ENCODE assay signal across 1 cellular context in the genomic region with DNA sequence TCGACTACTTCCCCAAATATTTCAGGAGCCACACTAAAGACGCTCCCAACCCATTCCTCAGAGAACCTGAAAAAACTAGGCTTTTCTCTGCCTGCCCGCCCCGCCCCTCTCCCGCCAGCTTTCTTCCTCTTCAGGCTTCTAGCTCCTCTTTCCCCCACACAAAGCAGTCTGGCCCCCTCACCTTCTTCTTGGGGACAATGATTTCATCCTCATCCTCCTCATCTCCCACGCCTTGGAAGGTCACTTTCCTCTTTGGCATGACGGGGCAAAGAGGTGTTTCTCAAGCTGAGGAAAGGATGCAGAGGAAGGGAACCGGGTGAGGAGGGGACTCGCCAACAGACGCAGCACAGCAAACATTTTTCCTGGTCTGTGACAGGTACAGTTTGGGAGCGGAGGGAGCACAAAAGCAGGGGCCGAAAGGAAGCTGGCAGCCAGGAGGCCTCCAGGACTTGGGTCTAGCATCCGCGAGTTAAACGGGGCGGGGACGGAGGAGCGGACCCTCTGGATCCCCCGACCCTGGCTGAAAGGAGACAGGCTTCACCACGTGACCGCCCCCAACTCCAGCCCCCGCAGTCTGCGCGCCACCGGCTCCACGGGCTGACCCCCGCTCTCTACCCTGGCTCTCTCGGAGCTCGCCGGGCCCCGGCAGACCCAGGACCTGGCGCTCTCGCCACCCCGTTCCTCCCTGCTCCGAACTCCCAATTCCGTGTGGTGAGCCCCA.
A peak's percentile ranks its signal among the peaks of the same experiment; 100 is the strongest.
TF ChIP-seq lines count a peak whose summit lies in the region.

No MANE protein-coding gene starts in this region.

TF ChIP-seq in HepG2, 621 proteins besides CTCF, POLR2A, EP300 and RAD21 (continues in another document):
- TF ChIP-seq, protein P1, sequence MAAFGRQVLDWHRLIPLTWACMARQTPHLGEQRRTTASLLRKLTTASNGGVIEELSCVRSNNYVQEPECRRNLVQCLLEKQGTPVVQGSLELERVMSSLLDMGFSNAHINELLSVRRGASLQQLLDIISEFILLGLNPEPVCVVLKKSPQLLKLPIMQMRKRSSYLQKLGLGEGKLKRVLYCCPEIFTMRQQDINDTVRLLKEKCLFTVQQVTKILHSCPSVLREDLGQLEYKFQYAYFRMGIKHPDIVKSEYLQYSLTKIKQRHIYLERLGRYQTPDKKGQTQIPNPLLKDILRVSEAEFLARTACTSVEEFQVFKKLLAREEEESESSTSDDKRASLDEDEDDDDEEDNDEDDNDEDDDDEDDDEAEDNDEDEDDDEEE (CRISPR knock-in tag; IDR thresholded peaks at IDR 0.05), result no peak
- TF ChIP-seq ZNF263 (CRISPR knock-in tag; IDR thresholded peaks at IDR 0.05) (no peak), POLR2AphosphoS5 (IDR thresholded peaks at IDR 0.05; ENCODE audit: low read depth, low read length) (0 out of 2 replicates have a peak, but pooled peaks have one; percentile 24), ZNF274 (CRISPR knock-in tag; IDR thresholded peaks at IDR 0.05) (no peak), ZNF430 (CRISPR knock-in tag; IDR thresholded peaks at IDR 0.05) (peak; percentile 97; the same call in 1 of the 2 replicates), ATF7-NPFF (CRISPR knock-in tag; IDR thresholded peaks at IDR 0.05; ENCODE audit: low read depth) (no peak; the same call in 1 of the 2 replicates), ESRRA (CRISPR knock-in tag; IDR thresholded peaks at IDR 0.05; ENCODE audit: low read depth) (no peak), CBFB (CRISPR knock-in tag; IDR thresholded peaks at IDR 0.05) (no peak), MATR3 (CRISPR knock-in tag; IDR thresholded peaks at IDR 0.05) (no peak), ZNF34 (CRISPR knock-in tag; IDR thresholded peaks at IDR 0.05; ENCODE audit: borderline replicate concordance) (no peak), TGIF2 (CRISPR knock-in tag; IDR thresholded peaks at IDR 0.05) (no peak), HNF4G (IDR thresholded peaks at IDR 0.05; ENCODE audit: borderline replicate concordance, low read depth, low read length) (no peak), HNF4G (CRISPR knock-in tag; IDR thresholded peaks at IDR 0.05; ENCODE audit: borderline replicate concordance, low read depth) (no peak), KDM5A (IDR thresholded peaks at IDR 0.05; ENCODE audit: borderline replicate concordance, low read length) (no peak; the same call in 1 of the 2 replicates), ZC3H4 (CRISPR knock-in tag; IDR thresholded peaks at IDR 0.05; ENCODE audit: borderline replicate concordance) (no peak), ELF4 (CRISPR knock-in tag; IDR thresholded peaks at IDR 0.05; ENCODE audit: borderline replicate concordance) (no peak), KLF15 (CRISPR knock-in tag; IDR thresholded peaks at IDR 0.05; ENCODE audit: borderline replicate concordance) (no peak), PPARG (CRISPR knock-in tag; conservative IDR thresholded peaks at IDR 0.05) (no peak), SP5 (CRISPR knock-in tag; IDR thresholded peaks at IDR 0.05; ENCODE audit: borderline replicate concordance, low read depth) (no peak), NCOA2 (CRISPR knock-in tag; IDR thresholded peaks at IDR 0.05) (no peak), POLR2AphosphoS2 (IDR thresholded peaks at IDR 0.05; ENCODE audit: low read depth, low read length) (no peak), GTF3A (CRISPR knock-in tag; conservative IDR thresholded peaks at IDR 0.05) (no peak), MED13 (CRISPR knock-in tag; IDR thresholded peaks at IDR 0.05) (no peak), ZNF343 (CRISPR knock-in tag; IDR thresholded peaks at IDR 0.05) (no peak), RARA (CRISPR knock-in tag; IDR thresholded peaks at IDR 0.05) (no peak)
- TF ChIP-seq, protein P2, sequence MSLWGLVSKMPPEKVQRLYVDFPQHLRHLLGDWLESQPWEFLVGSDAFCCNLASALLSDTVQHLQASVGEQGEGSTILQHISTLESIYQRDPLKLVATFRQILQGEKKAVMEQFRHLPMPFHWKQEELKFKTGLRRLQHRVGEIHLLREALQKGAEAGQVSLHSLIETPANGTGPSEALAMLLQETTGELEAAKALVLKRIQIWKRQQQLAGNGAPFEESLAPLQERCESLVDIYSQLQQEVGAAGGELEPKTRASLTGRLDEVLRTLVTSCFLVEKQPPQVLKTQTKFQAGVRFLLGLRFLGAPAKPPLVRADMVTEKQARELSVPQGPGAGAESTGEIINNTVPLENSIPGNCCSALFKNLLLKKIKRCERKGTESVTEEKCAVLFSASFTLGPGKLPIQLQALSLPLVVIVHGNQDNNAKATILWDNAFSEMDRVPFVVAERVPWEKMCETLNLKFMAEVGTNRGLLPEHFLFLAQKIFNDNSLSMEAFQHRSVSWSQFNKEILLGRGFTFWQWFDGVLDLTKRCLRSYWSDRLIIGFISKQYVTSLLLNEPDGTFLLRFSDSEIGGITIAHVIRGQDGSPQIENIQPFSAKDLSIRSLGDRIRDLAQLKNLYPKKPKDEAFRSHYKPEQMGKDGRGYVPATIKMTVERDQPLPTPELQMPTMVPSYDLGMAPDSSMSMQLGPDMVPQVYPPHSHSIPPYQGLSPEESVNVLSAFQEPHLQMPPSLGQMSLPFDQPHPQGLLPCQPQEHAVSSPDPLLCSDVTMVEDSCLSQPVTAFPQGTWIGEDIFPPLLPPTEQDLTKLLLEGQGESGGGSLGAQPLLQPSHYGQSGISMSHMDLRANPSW (CRISPR knock-in tag; IDR thresholded peaks at IDR 0.05; ENCODE audit: borderline replicate concordance), result no peak
- TF ChIP-seq, protein P3, sequence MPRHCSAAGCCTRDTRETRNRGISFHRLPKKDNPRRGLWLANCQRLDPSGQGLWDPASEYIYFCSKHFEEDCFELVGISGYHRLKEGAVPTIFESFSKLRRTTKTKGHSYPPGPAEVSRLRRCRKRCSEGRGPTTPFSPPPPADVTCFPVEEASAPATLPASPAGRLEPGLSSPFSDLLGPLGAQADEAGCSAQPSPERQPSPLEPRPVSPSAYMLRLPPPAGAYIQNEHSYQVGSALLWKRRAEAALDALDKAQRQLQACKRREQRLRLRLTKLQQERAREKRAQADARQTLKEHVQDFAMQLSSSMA (CRISPR knock-in tag; IDR thresholded peaks at IDR 0.05), result no peak
- TF ChIP-seq, protein P4, sequence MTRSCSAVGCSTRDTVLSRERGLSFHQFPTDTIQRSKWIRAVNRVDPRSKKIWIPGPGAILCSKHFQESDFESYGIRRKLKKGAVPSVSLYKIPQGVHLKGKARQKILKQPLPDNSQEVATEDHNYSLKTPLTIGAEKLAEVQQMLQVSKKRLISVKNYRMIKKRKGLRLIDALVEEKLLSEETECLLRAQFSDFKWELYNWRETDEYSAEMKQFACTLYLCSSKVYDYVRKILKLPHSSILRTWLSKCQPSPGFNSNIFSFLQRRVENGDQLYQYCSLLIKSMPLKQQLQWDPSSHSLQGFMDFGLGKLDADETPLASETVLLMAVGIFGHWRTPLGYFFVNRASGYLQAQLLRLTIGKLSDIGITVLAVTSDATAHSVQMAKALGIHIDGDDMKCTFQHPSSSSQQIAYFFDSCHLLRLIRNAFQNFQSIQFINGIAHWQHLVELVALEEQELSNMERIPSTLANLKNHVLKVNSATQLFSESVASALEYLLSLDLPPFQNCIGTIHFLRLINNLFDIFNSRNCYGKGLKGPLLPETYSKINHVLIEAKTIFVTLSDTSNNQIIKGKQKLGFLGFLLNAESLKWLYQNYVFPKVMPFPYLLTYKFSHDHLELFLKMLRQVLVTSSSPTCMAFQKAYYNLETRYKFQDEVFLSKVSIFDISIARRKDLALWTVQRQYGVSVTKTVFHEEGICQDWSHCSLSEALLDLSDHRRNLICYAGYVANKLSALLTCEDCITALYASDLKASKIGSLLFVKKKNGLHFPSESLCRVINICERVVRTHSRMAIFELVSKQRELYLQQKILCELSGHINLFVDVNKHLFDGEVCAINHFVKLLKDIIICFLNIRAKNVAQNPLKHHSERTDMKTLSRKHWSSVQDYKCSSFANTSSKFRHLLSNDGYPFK (CRISPR knock-in tag; IDR thresholded peaks at IDR 0.05; ENCODE audit: borderline replicate concordance), result no peak
- TF ChIP-seq, protein P5, sequence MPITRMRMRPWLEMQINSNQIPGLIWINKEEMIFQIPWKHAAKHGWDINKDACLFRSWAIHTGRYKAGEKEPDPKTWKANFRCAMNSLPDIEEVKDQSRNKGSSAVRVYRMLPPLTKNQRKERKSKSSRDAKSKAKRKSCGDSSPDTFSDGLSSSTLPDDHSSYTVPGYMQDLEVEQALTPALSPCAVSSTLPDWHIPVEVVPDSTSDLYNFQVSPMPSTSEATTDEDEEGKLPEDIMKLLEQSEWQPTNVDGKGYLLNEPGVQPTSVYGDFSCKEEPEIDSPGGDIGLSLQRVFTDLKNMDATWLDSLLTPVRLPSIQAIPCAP (CRISPR knock-in tag; IDR thresholded peaks at IDR 0.05; ENCODE audit: low read depth), result 0 out of 2 replicates have a peak, but pooled peaks have one; percentile 39
- TF ChIP-seq, protein P6, sequence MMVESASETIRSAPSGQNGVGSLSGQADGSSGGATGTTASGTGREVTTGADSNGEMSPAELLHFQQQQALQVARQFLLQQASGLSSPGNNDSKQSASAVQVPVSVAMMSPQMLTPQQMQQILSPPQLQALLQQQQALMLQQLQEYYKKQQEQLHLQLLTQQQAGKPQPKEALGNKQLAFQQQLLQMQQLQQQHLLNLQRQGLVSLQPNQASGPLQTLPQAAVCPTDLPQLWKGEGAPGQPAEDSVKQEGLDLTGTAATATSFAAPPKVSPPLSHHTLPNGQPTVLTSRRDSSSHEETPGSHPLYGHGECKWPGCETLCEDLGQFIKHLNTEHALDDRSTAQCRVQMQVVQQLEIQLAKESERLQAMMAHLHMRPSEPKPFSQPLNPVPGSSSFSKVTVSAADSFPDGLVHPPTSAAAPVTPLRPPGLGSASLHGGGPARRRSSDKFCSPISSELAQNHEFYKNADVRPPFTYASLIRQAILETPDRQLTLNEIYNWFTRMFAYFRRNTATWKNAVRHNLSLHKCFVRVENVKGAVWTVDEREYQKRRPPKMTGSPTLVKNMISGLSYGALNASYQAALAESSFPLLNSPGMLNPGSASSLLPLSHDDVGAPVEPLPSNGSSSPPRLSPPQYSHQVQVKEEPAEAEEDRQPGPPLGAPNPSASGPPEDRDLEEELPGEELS (CRISPR knock-in tag; IDR thresholded peaks at IDR 0.05), result no peak
- TF ChIP-seq, protein P7, sequence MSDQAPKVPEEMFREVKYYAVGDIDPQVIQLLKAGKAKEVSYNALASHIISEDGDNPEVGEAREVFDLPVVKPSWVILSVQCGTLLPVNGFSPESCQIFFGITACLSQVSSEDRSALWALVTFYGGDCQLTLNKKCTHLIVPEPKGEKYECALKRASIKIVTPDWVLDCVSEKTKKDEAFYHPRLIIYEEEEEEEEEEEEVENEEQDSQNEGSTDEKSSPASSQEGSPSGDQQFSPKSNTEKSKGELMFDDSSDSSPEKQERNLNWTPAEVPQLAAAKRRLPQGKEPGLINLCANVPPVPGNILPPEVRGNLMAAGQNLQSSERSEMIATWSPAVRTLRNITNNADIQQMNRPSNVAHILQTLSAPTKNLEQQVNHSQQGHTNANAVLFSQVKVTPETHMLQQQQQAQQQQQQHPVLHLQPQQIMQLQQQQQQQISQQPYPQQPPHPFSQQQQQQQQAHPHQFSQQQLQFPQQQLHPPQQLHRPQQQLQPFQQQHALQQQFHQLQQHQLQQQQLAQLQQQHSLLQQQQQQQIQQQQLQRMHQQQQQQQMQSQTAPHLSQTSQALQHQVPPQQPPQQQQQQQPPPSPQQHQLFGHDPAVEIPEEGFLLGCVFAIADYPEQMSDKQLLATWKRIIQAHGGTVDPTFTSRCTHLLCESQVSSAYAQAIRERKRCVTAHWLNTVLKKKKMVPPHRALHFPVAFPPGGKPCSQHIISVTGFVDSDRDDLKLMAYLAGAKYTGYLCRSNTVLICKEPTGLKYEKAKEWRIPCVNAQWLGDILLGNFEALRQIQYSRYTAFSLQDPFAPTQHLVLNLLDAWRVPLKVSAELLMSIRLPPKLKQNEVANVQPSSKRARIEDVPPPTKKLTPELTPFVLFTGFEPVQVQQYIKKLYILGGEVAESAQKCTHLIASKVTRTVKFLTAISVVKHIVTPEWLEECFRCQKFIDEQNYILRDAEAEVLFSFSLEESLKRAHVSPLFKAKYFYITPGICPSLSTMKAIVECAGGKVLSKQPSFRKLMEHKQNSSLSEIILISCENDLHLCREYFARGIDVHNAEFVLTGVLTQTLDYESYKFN (CRISPR knock-in tag; conservative IDR thresholded peaks at IDR 0.05), result no peak
- TF ChIP-seq, protein P8, sequence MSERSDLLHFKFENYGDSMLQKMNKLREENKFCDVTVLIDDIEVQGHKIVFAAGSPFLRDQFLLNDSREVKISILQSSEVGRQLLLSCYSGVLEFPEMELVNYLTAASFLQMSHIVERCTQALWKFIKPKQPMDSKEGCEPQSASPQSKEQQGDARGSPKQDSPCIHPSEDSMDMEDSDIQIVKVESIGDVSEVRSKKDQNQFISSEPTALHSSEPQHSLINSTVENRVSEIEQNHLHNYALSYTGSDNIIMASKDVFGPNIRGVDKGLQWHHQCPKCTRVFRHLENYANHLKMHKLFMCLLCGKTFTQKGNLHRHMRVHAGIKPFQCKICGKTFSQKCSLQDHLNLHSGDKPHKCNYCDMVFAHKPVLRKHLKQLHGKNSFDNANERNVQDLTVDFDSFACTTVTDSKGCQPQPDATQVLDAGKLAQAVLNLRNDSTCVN (CRISPR knock-in tag; IDR thresholded peaks at IDR 0.05; ENCODE audit: borderline replicate concordance), result no peak
- TF ChIP-seq, protein P9, sequence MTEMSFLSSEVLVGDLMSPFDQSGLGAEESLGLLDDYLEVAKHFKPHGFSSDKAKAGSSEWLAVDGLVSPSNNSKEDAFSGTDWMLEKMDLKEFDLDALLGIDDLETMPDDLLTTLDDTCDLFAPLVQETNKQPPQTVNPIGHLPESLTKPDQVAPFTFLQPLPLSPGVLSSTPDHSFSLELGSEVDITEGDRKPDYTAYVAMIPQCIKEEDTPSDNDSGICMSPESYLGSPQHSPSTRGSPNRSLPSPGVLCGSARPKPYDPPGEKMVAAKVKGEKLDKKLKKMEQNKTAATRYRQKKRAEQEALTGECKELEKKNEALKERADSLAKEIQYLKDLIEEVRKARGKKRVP (CRISPR knock-in tag; IDR thresholded peaks at IDR 0.05), result no peak
- TF ChIP-seq, protein P10, sequence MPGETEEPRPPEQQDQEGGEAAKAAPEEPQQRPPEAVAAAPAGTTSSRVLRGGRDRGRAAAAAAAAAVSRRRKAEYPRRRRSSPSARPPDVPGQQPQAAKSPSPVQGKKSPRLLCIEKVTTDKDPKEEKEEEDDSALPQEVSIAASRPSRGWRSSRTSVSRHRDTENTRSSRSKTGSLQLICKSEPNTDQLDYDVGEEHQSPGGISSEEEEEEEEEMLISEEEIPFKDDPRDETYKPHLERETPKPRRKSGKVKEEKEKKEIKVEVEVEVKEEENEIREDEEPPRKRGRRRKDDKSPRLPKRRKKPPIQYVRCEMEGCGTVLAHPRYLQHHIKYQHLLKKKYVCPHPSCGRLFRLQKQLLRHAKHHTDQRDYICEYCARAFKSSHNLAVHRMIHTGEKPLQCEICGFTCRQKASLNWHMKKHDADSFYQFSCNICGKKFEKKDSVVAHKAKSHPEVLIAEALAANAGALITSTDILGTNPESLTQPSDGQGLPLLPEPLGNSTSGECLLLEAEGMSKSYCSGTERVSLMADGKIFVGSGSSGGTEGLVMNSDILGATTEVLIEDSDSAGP (CRISPR knock-in tag; IDR thresholded peaks at IDR 0.05; ENCODE audit: borderline replicate concordance), result no peak
- TF ChIP-seq, protein P11, sequence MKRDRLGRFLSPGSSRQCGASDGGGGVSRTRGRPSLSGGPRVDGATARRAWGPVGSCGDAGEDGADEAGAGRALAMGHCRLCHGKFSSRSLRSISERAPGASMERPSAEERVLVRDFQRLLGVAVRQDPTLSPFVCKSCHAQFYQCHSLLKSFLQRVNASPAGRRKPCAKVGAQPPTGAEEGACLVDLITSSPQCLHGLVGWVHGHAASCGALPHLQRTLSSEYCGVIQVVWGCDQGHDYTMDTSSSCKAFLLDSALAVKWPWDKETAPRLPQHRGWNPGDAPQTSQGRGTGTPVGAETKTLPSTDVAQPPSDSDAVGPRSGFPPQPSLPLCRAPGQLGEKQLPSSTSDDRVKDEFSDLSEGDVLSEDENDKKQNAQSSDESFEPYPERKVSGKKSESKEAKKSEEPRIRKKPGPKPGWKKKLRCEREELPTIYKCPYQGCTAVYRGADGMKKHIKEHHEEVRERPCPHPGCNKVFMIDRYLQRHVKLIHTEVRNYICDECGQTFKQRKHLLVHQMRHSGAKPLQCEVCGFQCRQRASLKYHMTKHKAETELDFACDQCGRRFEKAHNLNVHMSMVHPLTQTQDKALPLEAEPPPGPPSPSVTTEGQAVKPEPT (CRISPR knock-in tag; IDR thresholded peaks at IDR 0.05; ENCODE audit: low read depth), result no peak
